ENCODE assay signal across 8 cellular contexts in genomic region chr10:110641256-110641655, GRCh38. TPM values are rescaled to one million over a fixed set of nuclear protein-coding genes. Genes with fewer than 3 reads are reported as not detected.
A peak's percentile ranks its signal among the peaks of the same experiment; 100 is the strongest.
DNase-seq lines count a peak whose midpoint lies in the region; FAIRE-seq and TF ChIP-seq lines count a peak whose summit lies in the region.

No MANE protein-coding gene starts in this region.

- H3K9me3 ChIP-seq in hepatocyte (ENCODE audit: low read depth), result no peaks in the 10 kb centered on the region

- no peaks in the 10 kb centered on the region for H3K9me2 ChIP-seq in hepatocyte (replicated peaks; ENCODE audit: insufficient read depth)

- H3K36me3 Mint-ChIP-seq in activated CD4-positive, alpha-beta memory T cell treated with anti-CD3 and anti-CD28 coated beads, Interleukin-2, amount 10 ng/mL, durations not matched to agents 7 days and 5 days (ENCODE audit: low read depth), result no peaks in the 10 kb centered on the region
- H3K36me3 Mint-ChIP-seq in type B pancreatic cell, result no peaks in the 10 kb centered on the region

- POLR2A ChIA-PET in activated CD4-positive, alpha-beta memory T cell treated with anti-CD3 and anti-CD28 coated beads, Interleukin-2, amount 10 ng/mL, durations not matched to agents 7 days and 5 days (lab: Charles Lee), result interaction anchor here (0.6 kb wide), 1 partner anchor 72 kb away, joined by 3 read pairs; no protein-coding TSS in a partner anchor

- H3K9me3 Mint-ChIP-seq in activated CD4-positive, alpha-beta memory T cell treated with anti-CD3 and anti-CD28 coated beads, Interleukin-2, amount 10 ng/mL, durations not matched to agents 7 days and 5 days, result no peaks in the 10 kb centered on the region
- H3K9me3 Mint-ChIP-seq in type B pancreatic cell, result no peaks in the 10 kb centered on the region

- H3K4me1 Mint-ChIP-seq in activated CD4-positive, alpha-beta memory T cell treated with anti-CD3 and anti-CD28 coated beads, Interleukin-2, amount 10 ng/mL, durations not matched to agents 7 days and 5 days, result peaks cover 33% of the 10 kb centered on the region
- H3K4me1 Mint-ChIP-seq in type B pancreatic cell (ENCODE audit: unreplicated experiment), result peaks cover 48% of the 10 kb centered on the region

- peak; percentile 39 for FAIRE-seq in G401.6 (lab: Jason Lieb, UNC)

- DNase-seq in HK-2 (ENCODE audit: unreplicated experiment), result peak; percentile 43
- DNase-seq in activated CD4-positive, alpha-beta memory T cell treated with anti-CD3 and anti-CD28 coated beads, Interleukin-2, amount 10 ng/mL, durations not matched to agents 7 days and 5 days, result peak; percentile 37
- peak; percentile 68 for DNase-seq in hepatocyte (ENCODE audit: low spot score)
- no peak for DNase-seq in type B pancreatic cell (ENCODE audit: extremely low spot score, unreplicated experiment)
- DNase-seq in HuH-7.5 (ENCODE audit: low spot score), result no peak
- no peak for DNase-seq in SIG-M5 treated with dmso at 0.1 percent for 504 hours (lab: John Stamatoyannopoulos, UW; ENCODE audit: unreplicated experiment)
- no peak for DNase-seq in NCI-H446 treated with DMSO at 0.1 percent for 48 hours (lab: John Stamatoyannopoulos, UW)

- H3K27ac Mint-ChIP-seq in activated CD4-positive, alpha-beta memory T cell treated with anti-CD3 and anti-CD28 coated beads, Interleukin-2, amount 10 ng/mL, durations not matched to agents 7 days and 5 days, result no peak overlapping the region
- peak overlapping the region; percentile 75 for H3K27ac Mint-ChIP-seq in type B pancreatic cell

- TF ChIP-seq CTCF in hepatocyte (IDR thresholded peaks at IDR 0.05; ENCODE audit: poor library complexity) (no peak), type B pancreatic cell (conservative IDR thresholded peaks at IDR 0.05) (no peak)

- WGBS in hepatocyte (ENCODE audit: low lambda C conversion rate, missing lambda C conversion rate), result 7% methylated on average over 5 of the region's 5 CpGs

- peak overlapping the region; percentile 1 for H3K4me2 ChIP-seq in hepatocyte

- H3K4me3 Mint-ChIP-seq in activated CD4-positive, alpha-beta memory T cell treated with anti-CD3 and anti-CD28 coated beads, Interleukin-2, amount 10 ng/mL, durations not matched to agents 7 days and 5 days, result no peak overlapping the region
- peak overlapping the region; percentile 83 for H3K4me3 Mint-ChIP-seq in type B pancreatic cell

- peaks cover 60% of the 10 kb centered on the region for H3K27me3 Mint-ChIP-seq in activated CD4-positive, alpha-beta memory T cell treated with anti-CD3 and anti-CD28 coated beads, Interleukin-2, amount 10 ng/mL, durations not matched to agents 7 days and 5 days
- peaks cover 49% of the 10 kb centered on the region for H3K27me3 Mint-ChIP-seq in type B pancreatic cell

- CTCF ChIA-PET in activated CD4-positive, alpha-beta memory T cell treated with anti-CD3 and anti-CD28 coated beads, Interleukin-2, amount 10 ng/mL, durations not matched to agents 7 days and 5 days (lab: Charles Lee), result interaction anchor here (1.1 to 1.7 kb wide), 3 partner anchors 10 to 31 kb away, joined by 3 to 6 read pairs (median 5); no protein-coding TSS in a partner anchor

- H3K36me3 ChIP-seq in hepatocyte (replicated peaks; ENCODE audit: insufficient read depth, low read depth), result no peaks in the 10 kb centered on the region

- H3K79me2 ChIP-seq in hepatocyte, result no peaks in the 10 kb centered on the region

- H3K27me3 ChIP-seq in hepatocyte, result peaks cover 41% of the 10 kb centered on the region

- H3K4me1 ChIP-seq in hepatocyte (ENCODE audit: insufficient read depth), result peaks cover 16% of the 10 kb centered on the region

- H3K4me3 ChIP-seq in hepatocyte, result no peak overlapping the region

- no peak overlapping the region for H3K27ac ChIP-seq in hepatocyte

- no peak overlapping the region for H2AFZ ChIP-seq in hepatocyte

- H4K20me1 ChIP-seq in hepatocyte (ENCODE audit: insufficient read depth, poor library complexity, severe bottlenecking), result no peaks in the 10 kb centered on the region

RNA-seq across cellular contexts. Expression of gene RBM20, which starts 2.9 kb away (rescaled TPM):
- under 1 TPM in 1 of 2 experiments, not detected in 1; 0.03 TPM for total RNA-seq in activated CD4-positive, alpha-beta memory T cell treated with anti-CD3 and anti-CD28 coated beads, Interleukin-2, amount 10 ng/mL, durations not matched to agents 7 days and 5 days
- 3.1 and 4.0 TPM in 2 replicates for total RNA-seq in hepatocyte
- 3.7 and 6.5 TPM in 2 replicates for polyA plus RNA-seq in hepatocyte
- 2.8 and 5.2 TPM in 2 replicates for total RNA-seq in type B pancreatic cell (ENCODE audit: low replicate concordance)

Comparison
In these comparisons a context has a peak if more than half of its experiments do, and no peak if none do; other contexts are left out.
1. DNase-seq: peak in HK-2 (single experiment), activated CD4-positive, alpha-beta memory T cell treated with anti-CD3 and anti-CD28 coated beads, Interleukin-2, amount 10 ng/mL, durations not matched to agents 7 days and 5 days (single experiment) and hepatocyte (single experiment); none in type B pancreatic cell (single experiment), HuH-7.5 (single experiment), SIG-M5 treated with dmso at 0.1 percent for 504 hours (single experiment) and NCI-H446 treated with DMSO at 0.1 percent for 48 hours (single experiment).